ENCODE assay signal across 12 cellular contexts in genomic region chr3:173744479-173744878, GRCh38.
DNase-seq lines count a peak whose midpoint lies in the region; ATAC-seq and TF ChIP-seq lines count a peak whose summit lies in the region.
"Had no signal": no experiment of that assay in that cellular context is flagged by ENCODE, and none has a peak within 500 bp of the region (broad histone marks: within the 10 kb centered on the region; RNA-seq: fewer than 3 reads in every experiment).

No MANE protein-coding gene starts in this region.

- intact Hi-C loops in IMR-90 (cut with micrococcal nuclease) (no loop called here), vagina (cut with DNase I) (no loop called here)

- H3K9ac ChIP-seq in IMR-90 (ENCODE audit: low read depth, low read length) = no peak overlapping the region

- no peaks in the 10 kb centered on the region for H3K9me3 ChIP-seq in IMR-90 (ENCODE audit: control insufficient read depth, insufficient read depth, low read length)
- H3K9me3 ChIP-seq in vagina = no peaks in the 10 kb centered on the region
- H3K9me3 ChIP-seq: Caco-2 had no signal

- H2AK9ac ChIP-seq in IMR-90 (replicated peaks; ENCODE audit: low read depth, low read length, poor library complexity) = no peak overlapping the region

- no peak for ATAC-seq in IMR-90 (ENCODE audit: low read depth)

- H3K36me3 ChIP-seq in IMR-90 (ENCODE audit: control insufficient read depth, insufficient read depth, low read length) (no peaks in the 10 kb centered on the region), vagina (no peaks in the 10 kb centered on the region)

- TF ChIP-seq CTCF in IMR-90 (conservative IDR thresholded peaks at IDR 0.05; ENCODE audit: low read depth, low read length) (no peak), vagina (IDR thresholded peaks at IDR 0.05) (no peak)

- in situ Hi-C loops in IMR-90 (cut with MboI; ENCODE audit: low sequenced_read_pairs) = no loop called here

- dilution Hi-C loops in IMR-90 (cut with HindIII; ENCODE audit: low sequenced_read_pairs, unreplicated experiment) = no loop called here

- no peak overlapping the region for H2AK5ac ChIP-seq in IMR-90 (ENCODE audit: low read depth, low read length)

- H3K4me3 ChIP-seq in IMR-90 (ENCODE audit: insufficient read depth, low read depth, low read length) = no peak overlapping the region
- no peak overlapping the region for H3K4me3 ChIP-seq in vagina

- no peaks in the 10 kb centered on the region for H4K20me1 ChIP-seq in IMR-90 (ENCODE audit: insufficient read depth, low read length)

- TF ChIP-seq RAD21 in IMR-90 (IDR thresholded peaks at IDR 0.05; ENCODE audit: low read length) = no peak

- CTCF ChIA-PET in IMR-90 (lab: Yijun Ruan, JAX) = no interaction called here

- no peak overlapping the region for H3K23ac ChIP-seq in IMR-90 (ENCODE audit: low read depth, low read length)

- BruUV-seq in IMR-90 (replicated peaks; lab: Mats Ljungman, UMichigan) = no TSS peak

- H3K9me1 ChIP-seq in IMR-90 (ENCODE audit: insufficient read depth, low read length) = 0 out of 2 replicates have a peak, but pooled peaks cover 2% of the 10 kb centered on the region

- no peak overlapping the region for H2BK5ac ChIP-seq in IMR-90 (ENCODE audit: low read depth, low read length, poor library complexity, severe bottlenecking)

- no peak overlapping the region; the same call in 1 of the 2 replicates for H3K4ac ChIP-seq in IMR-90 (ENCODE audit: low read depth, low read length)

- H3K4me1 ChIP-seq in IMR-90 (ENCODE audit: control insufficient read depth, insufficient read depth, low read length) (peaks cover 2% of the 10 kb centered on the region; the same call in 1 of the 2 replicates), vagina (no peaks in the 10 kb centered on the region)
- H3K4me1 ChIP-seq: Caco-2 had no signal

- no peak overlapping the region for H3K27ac ChIP-seq in IMR-90 (ENCODE audit: insufficient read depth, low read length)
- H3K27ac ChIP-seq in vagina = no peak overlapping the region
- H3K27ac ChIP-seq: C4-2B, HL-60 had no signal

- no peaks in the 10 kb centered on the region for H3K27me3 ChIP-seq in IMR-90 (ENCODE audit: control insufficient read depth, insufficient read depth, low read length)
- H3K27me3 ChIP-seq in vagina = no peaks in the 10 kb centered on the region

- peak overlapping the region; percentile 38; the same call in 1 of the 2 replicates for H2BK20ac ChIP-seq in IMR-90 (ENCODE audit: low read depth, low read length)

- no peak overlapping the region for H3K56ac ChIP-seq in IMR-90 (ENCODE audit: extremely low read depth, insufficient read depth, low read length)

- no CpG with 5 or more reads among the region's 3 CpGs for WGBS in IMR-90 (ENCODE audit: extremely low coverage in 2 of 2, insufficient read length in 1 of 2), 2 experiments

- no peaks in the 10 kb centered on the region for H3K79me1 ChIP-seq in IMR-90 (ENCODE audit: low read depth in 1 of 2, low read length in 2 of 2)

- H2BK120ac ChIP-seq in IMR-90 (ENCODE audit: low read depth, low read length) = peak overlapping the region; percentile 70; the same call in 1 of the 2 replicates

- no peak overlapping the region for H4K91ac ChIP-seq in IMR-90 (ENCODE audit: insufficient read depth, low read depth, low read length)

- H4K5ac ChIP-seq in IMR-90 (ENCODE audit: low read depth, low read length) = no peak overlapping the region

- no peak overlapping the region for H3K4me2 ChIP-seq in IMR-90 (ENCODE audit: low read depth, low read length)

- no peak overlapping the region for H2BK15ac ChIP-seq in IMR-90 (ENCODE audit: low read depth, low read length)

- no peak for TF ChIP-seq POLR2A in IMR-90 (IDR thresholded peaks at IDR 0.05; ENCODE audit: low read depth, low read length)
- no peak for TF ChIP-seq POLR2A in vagina (IDR thresholded peaks at IDR 0.05)

- no peak overlapping the region for H3K14ac ChIP-seq in IMR-90 (replicated peaks; ENCODE audit: low read depth, low read length)

- DNase-seq in IMR-90 (no peak), dermis blood vessel endothelial cell (peak; percentile 50), kidney tubule cell (ENCODE audit: low spot score) (peak; percentile 72), NCI-H82 (lab: John Stamatoyannopoulos, UW) (no peak), vagina (ENCODE audit: extremely low spot score in 2 of 2) (no peak)
- no peak for DNase-seq in activated naive CD4-positive, alpha-beta T cell treated with anti-CD3 and anti-CD28 coated beads, Interleukin-2, amount 50 U/mL, for 16 hours
- DNase-seq: AML-193; Caco-2; CD4-positive, alpha-beta T cell; H9 had no signal

- POLR2A ChIA-PET in IMR-90 (lab: Charles Lee; ENCODE audit: unreplicated experiment) = no interaction called here

- H3K18ac ChIP-seq in IMR-90 (ENCODE audit: low read depth, low read length) = no peak overlapping the region

- H2AFZ ChIP-seq in IMR-90 (replicated peaks; ENCODE audit: low read length, poor library complexity) = no peak overlapping the region

- no peak overlapping the region for H4K8ac ChIP-seq in IMR-90 (ENCODE audit: low read depth in 2 of 2, low read length in 2 of 2)

TF ChIP-seq in IMR-90, 13 proteins besides CTCF, POLR2A, EP300 and RAD21:
- TF ChIP-seq USF2 (IDR thresholded peaks at IDR 0.05; ENCODE audit: low read depth, low read length) (no peak), NFE2L2 (IDR thresholded peaks at IDR 0.05; ENCODE audit: low read depth, low read length) (no peak), CHD1 (IDR thresholded peaks at IDR 0.05; ENCODE audit: low read depth, low read length) (no peak), FOS (IDR thresholded peaks at IDR 0.05; ENCODE audit: low read depth, low read length) (no peak), BHLHE40 (IDR thresholded peaks at IDR 0.05; ENCODE audit: low read depth, low read length) (no peak), MAZ (IDR thresholded peaks at IDR 0.05; ENCODE audit: borderline replicate concordance, low read depth, low read length) (no peak), RCOR1 (IDR thresholded peaks at IDR 0.05; ENCODE audit: insufficient replicate concordance, low read length) (no peak)

Comparison
In these comparisons a context has a peak if more than half of its experiments do, and no peak if none do; other contexts are left out.
1. DNase-seq: peak in dermis blood vessel endothelial cell (single experiment) and kidney tubule cell (single experiment); none in IMR-90 (single experiment), NCI-H82 (single experiment), vagina (0 of 2) and activated naive CD4-positive, alpha-beta T cell treated with anti-CD3 and anti-CD28 coated beads, Interleukin-2, amount 50 U/mL, for 16 hours (single experiment).